Comparison of ENCODE assay signal across 30 cellular contexts in the genomic region with DNA sequence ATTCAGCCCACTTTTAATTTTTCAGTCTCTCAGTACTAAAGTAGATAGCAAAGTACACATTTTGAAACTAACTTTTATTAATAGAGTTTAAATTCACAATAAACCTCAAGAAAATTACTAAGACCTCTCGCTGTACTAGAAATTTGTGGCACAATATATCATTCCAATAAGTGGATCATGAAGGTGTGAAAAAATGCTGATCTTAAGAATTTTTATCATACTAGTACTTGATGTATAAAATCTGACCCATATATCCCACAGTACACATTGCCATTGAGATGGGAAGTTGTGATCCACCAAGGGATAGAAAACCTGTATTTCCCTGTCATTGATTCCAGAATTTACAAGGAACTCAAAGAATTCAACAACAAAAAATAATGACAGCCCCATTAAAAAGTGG.
"Had no signal": no experiment of that assay in that cellular context is flagged by ENCODE, and none has a peak within 500 bp of the region (broad histone marks: within the 10 kb centered on the region; RNA-seq: fewer than 3 reads in every experiment).

No MANE protein-coding gene starts in this region.

- H3K9me3 ChIP-seq: neutrophil, pancreas, psoas muscle, spleen, suprapubic skin, testis, tibial artery, transverse colon, upper lobe of left lung, vagina had no signal

- H3K36me3 ChIP-seq: neutrophil, pancreas, spleen, suprapubic skin, tibial artery, transverse colon, upper lobe of left lung, vagina had no signal

- H3K4me2 ChIP-seq: smooth muscle cell had no signal

- ATAC-seq: naive thymus-derived CD4-positive, alpha-beta T cell; natural killer cell; pancreas; psoas muscle; right cardiac atrium; sciatic nerve; stimulated activated memory B cell treated with anti-CD40 and anti-IgM and Interleukin-4, amounts not matched to agents 10 μg/mL and 1 μg/mL and 100 μg/mL, for 72 hours; stimulated activated naive CD8-positive, alpha-beta T cell treated with anti-CD3 and anti-CD28 coated beads, Interleukin-15, amount 100 ng/mL, for 72 hours; stimulated activated naive CD8-positive, alpha-beta T cell treated with anti-CD3 and anti-CD28 coated beads, Interleukin-15, Interleukin-2, amounts not matched to agents 100 U/mL and 50 U/mL, for 24 hours had no signal

- H3K27ac ChIP-seq: neutrophil, pancreas, psoas muscle, skin epidermis, spleen, suprapubic skin, testis, tibial artery, transverse colon, upper lobe of left lung, vagina had no signal

- H3K4me1 ChIP-seq: psoas muscle, spleen, suprapubic skin, testis, tibial artery, transverse colon, upper lobe of left lung, vagina had no signal

- FAIRE-seq: pancreas, urothelium cell line had no signal

- H3K27me3 ChIP-seq: neutrophil, pancreas, suprapubic skin, testis, tibial artery, transverse colon, upper lobe of left lung, vagina had no signal

- H3K4me3 ChIP-seq: pancreas, psoas muscle, skin epidermis, smooth muscle cell, spleen, suprapubic skin, testis, tibial artery, transverse colon, upper lobe of left lung, vagina had no signal

- DNase-seq: naive thymus-derived CD4-positive, alpha-beta T cell; natural killer cell; nephron progenitor cell; nucleus accumbens; pancreas; posterior cingulate gyrus; psoas muscle; right cardiac atrium; spleen; stimulated activated CD4-positive, alpha-beta T cell treated with anti-CD3 and anti-CD28 coated beads, Interleukin-12 subunit alpha, Interleukin-12 subunit beta, amount 100 ng/mL, for 4 hours; stimulated activated CD4-positive, alpha-beta T cell treated with anti-CD3 and anti-CD28 coated beads, Interleukin-1b, Interleukin-23, amount 100 ng/mL, for 48 hours; stimulated activated CD4-positive, alpha-beta T cell treated with anti-CD3 and anti-CD28 coated beads, Interleukin-4, amount 100 ng/mL, for 1 hour; stimulated activated CD4-positive, alpha-beta T cell treated with anti-CD3 and anti-CD28 coated beads, Interleukin-4, amount 100 ng/mL, for 4 hours; stimulated activated CD8-positive, alpha-beta memory T cell treated with anti-CD3 and anti-CD28 coated beads, Interleukin-4, amount 100 ng/mL, for 48 hours; stimulated activated naive CD4-positive, alpha-beta T cell; stimulated activated naive CD8-positive, alpha-beta T cell treated with anti-CD3 and anti-CD28 coated beads, Interleukin-15, amount 100 ng/mL, for 72 hours; stimulated activated naive CD8-positive, alpha-beta T cell treated with anti-CD3 and anti-CD28 coated beads, Interleukin-15, Interleukin-2, amounts not matched to agents 100 U/mL and 50 U/mL, for 24 hours; substantia nigra; testis; tibial artery; transverse colon; upper lobe of left lung had no signal
